ENCODE assay signal across 15 cellular contexts in the genomic region with DNA sequence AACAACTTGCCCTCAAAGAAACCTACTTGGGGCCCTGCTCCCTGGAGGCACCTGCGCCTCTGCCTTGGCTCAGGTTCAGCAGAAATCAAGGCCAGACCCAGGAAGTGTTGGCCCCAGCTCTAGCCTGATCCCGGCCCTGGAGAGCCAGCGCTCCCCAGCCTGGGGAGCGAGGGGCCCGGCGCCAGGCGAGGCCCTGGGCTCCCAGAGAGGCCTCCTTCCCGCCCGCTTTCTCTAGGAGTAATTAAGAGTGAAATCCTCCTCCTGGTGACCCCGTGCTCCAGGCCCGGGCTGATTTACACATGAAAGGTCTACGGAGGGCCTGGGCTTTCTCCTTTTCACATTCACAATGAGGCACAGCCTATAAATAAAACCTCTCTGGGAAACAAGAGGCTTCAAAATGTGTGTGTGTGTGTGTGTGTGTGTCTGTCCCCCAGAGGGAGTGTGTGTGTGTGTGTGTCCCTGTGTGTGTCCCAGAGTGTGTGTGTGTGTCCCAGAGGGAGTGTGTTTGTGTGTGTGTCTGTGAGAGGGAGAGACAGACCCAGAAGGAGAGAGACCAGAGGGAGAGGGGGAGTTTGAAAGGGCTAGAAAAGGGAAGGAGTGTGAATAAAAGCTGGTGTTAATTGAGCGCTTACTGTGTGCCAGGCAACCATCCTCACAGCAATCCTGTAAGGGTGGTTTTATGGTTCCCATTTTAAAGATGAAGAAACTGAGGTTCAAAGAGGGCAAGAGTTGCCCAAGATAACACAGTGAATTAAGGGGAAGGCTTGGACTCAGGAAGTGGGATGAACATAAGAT. TPM values are rescaled to one million over a fixed set of nuclear protein-coding genes. Genes with fewer than 3 reads are reported as not detected.
DNase-seq lines count a peak whose midpoint lies in the region; ATAC-seq, FAIRE-seq and TF ChIP-seq lines count a peak whose summit lies in the region.
"Had no signal": no experiment of that assay in that cellular context is flagged by ENCODE, and none has a peak within 500 bp of the region (broad histone marks: within the 10 kb centered on the region; RNA-seq: fewer than 3 reads in every experiment).

No MANE protein-coding gene starts in this region.

- ATAC-seq in HG02938 (IDR thresholded peaks at IDR 0.05; ENCODE audit: unreplicated experiment): no peak
- ATAC-seq: left lobe of liver had no signal

- FAIRE-seq in keratinocyte (lab: Jason Lieb, UNC) (no peak), small intestine (lab: Jason Lieb, UNC) (no peak)
- FAIRE-seq: GM18507 had no signal

- H3K4me1 Mint-ChIP-seq in activated naive CD4-positive, alpha-beta T cell treated with anti-CD3 and anti-CD28 coated beads, Interleukin-2, amount 10 ng/mL, durations not matched to agents 7 days and 5 days: no peaks in the 10 kb centered on the region

- peak overlapping the region; percentile 49 for H2AFZ ChIP-seq in keratinocyte (ENCODE audit: control insufficient read depth, low read length)

- no peaks in the 10 kb centered on the region for H4K20me1 ChIP-seq in keratinocyte (ENCODE audit: control insufficient read depth, extremely low read depth, insufficient read depth, low read length)

- no peaks in the 10 kb centered on the region for H3K36me3 ChIP-seq in keratinocyte (ENCODE audit: control insufficient read depth in 2 of 2, extremely low read depth in 1 of 2, insufficient read depth in 2 of 2, low read length in 2 of 2)
- H3K36me3 ChIP-seq in small intestine (ENCODE audit: control insufficient read depth in 2 of 2, insufficient read depth in 2 of 2, low read length in 2 of 2): no peaks in the 10 kb centered on the region
- H3K36me3 ChIP-seq: brain microvascular endothelial cell had no signal

- dilution Hi-C loops in keratinocyte (cut with MboI; ENCODE audit: extremely low pct_ligation_motif_present, low sequenced_read_pairs): no loop called here

- H3K27ac Mint-ChIP-seq in activated naive CD4-positive, alpha-beta T cell treated with anti-CD3 and anti-CD28 coated beads, Interleukin-2, amount 10 ng/mL, durations not matched to agents 7 days and 5 days: no peak overlapping the region

- WGBS in small intestine, 3 donors: 17 to 42% (median 26%) methylated on average over 13 of the region's 13 CpGs

- H3K79me2 ChIP-seq in keratinocyte (ENCODE audit: control insufficient read depth, insufficient read depth, low read length): no peaks in the 10 kb centered on the region

- no peaks in the 10 kb centered on the region for H3K9me3 Mint-ChIP-seq in activated naive CD4-positive, alpha-beta T cell treated with anti-CD3 and anti-CD28 coated beads, Interleukin-2, amount 10 ng/mL, durations not matched to agents 7 days and 5 days

- H3K9me3 ChIP-seq in keratinocyte (ENCODE audit: control insufficient read depth, low read depth, low read length): no peaks in the 10 kb centered on the region
- H3K9me3 ChIP-seq in small intestine (ENCODE audit: control insufficient read depth, low read depth): no peaks in the 10 kb centered on the region

- H3K4me3 Mint-ChIP-seq in activated naive CD4-positive, alpha-beta T cell treated with anti-CD3 and anti-CD28 coated beads, Interleukin-2, amount 10 ng/mL, durations not matched to agents 7 days and 5 days: no peak overlapping the region

- DNase-seq in DMS153 (lab: John Stamatoyannopoulos, UW) (peak; percentile 13), DMS153 treated with DMSO at 0.1 percent for 48 hours (lab: John Stamatoyannopoulos, UW; ENCODE audit: unreplicated experiment) (no peak), ecto neural progenitor cell (ENCODE audit: low spot score) (peak; percentile 88), keratinocyte (ENCODE audit: low read depth, low spot score) (no peak), small intestine (peak; percentile 60), COR-L47 (lab: John Stamatoyannopoulos, UW) (no peak)
- no peak for DNase-seq in activated naive CD4-positive, alpha-beta T cell treated with anti-CD3 and anti-CD28 coated beads, Interleukin-2, amount 10 ng/mL, durations not matched to agents 7 days and 5 days
- DNase-seq: 8988T, brain microvascular endothelial cell, DMS79 treated with DMSO at 0.1 percent for 48 hours, erythroblast, NCI-H1105 had no signal

- H3K27ac ChIP-seq in keratinocyte (ENCODE audit: control insufficient read depth, insufficient read depth, low read length) (no peak overlapping the region), small intestine (ENCODE audit: low read depth in 1 of 2, low read length in 1 of 2) (peak overlapping the region in 1 of 2 donors; percentile 27)
- H3K27ac ChIP-seq: brain microvascular endothelial cell had no signal

- peaks cover 9% of the 10 kb centered on the region for H3K27me3 Mint-ChIP-seq in activated naive CD4-positive, alpha-beta T cell treated with anti-CD3 and anti-CD28 coated beads, Interleukin-2, amount 10 ng/mL, durations not matched to agents 7 days and 5 days

- no peaks in the 10 kb centered on the region for H3K36me3 Mint-ChIP-seq in activated naive CD4-positive, alpha-beta T cell treated with anti-CD3 and anti-CD28 coated beads, Interleukin-2, amount 10 ng/mL, durations not matched to agents 7 days and 5 days

- no peak for TF ChIP-seq CTCF in keratinocyte (optimal IDR thresholded peaks at IDR 0.05 in 1 of 3, IDR thresholded peaks at IDR 0.05 in 1 of 3, conservative IDR thresholded peaks at IDR 0.05 in 1 of 3; ENCODE audit: extremely low read depth in 1 of 3, insufficient read depth in 2 of 3, low read length in 3 of 3)

- H3K4me1 ChIP-seq in keratinocyte (ENCODE audit: control insufficient read depth, extremely low read depth, insufficient read depth, low read length): no peaks in the 10 kb centered on the region
- no peaks in the 10 kb centered on the region for H3K4me1 ChIP-seq in small intestine (ENCODE audit: control insufficient read depth in 2 of 2, insufficient read depth in 1 of 2, low read depth in 1 of 2, low read length in 1 of 2)

- H3K9ac ChIP-seq in keratinocyte (ENCODE audit: control insufficient read depth, extremely low read depth, insufficient read depth, low read length): no peak overlapping the region

- CTCF ChIA-PET in activated naive CD4-positive, alpha-beta T cell treated with anti-CD3 and anti-CD28 coated beads, Interleukin-2, amount 10 ng/mL, durations not matched to agents 7 days and 5 days (lab: Charles Lee): no interaction called here

- H3K27me3 ChIP-seq in keratinocyte (ENCODE audit: control insufficient read depth, extremely low read depth, insufficient read depth, low read length) (no peaks in the 10 kb centered on the region), small intestine (ENCODE audit: control insufficient read depth in 2 of 2, insufficient read depth in 2 of 2, low read length in 2 of 2) (no peaks in the 10 kb centered on the region)
- H3K27me3 ChIP-seq: brain microvascular endothelial cell had no signal

- no peak overlapping the region for H3K4me2 ChIP-seq in keratinocyte (ENCODE audit: control insufficient read depth, extremely low read depth, insufficient read depth, low read depth, low read length)

- H3K4me3 ChIP-seq in keratinocyte (ENCODE audit: control insufficient read depth in 2 of 3, extremely low read depth in 1 of 3, insufficient read depth in 2 of 3, low read depth in 1 of 3, low read length in 3 of 3): no peak overlapping the region
- H3K4me3 ChIP-seq in small intestine (ENCODE audit: low read depth in 1 of 2, low read length in 2 of 2): no peak overlapping the region

- no peaks in the 10 kb centered on the region for H3K9me1 ChIP-seq in keratinocyte (ENCODE audit: control insufficient read depth, extremely low read depth, insufficient read depth, low read length)

RNA-seq across cellular contexts. Expression of a gene that starts 23.8 kb away (rescaled TPM):
- 584 to 976 TPM (median 663 TPM) in 3 replicates for polyA plus RNA-seq in keratinocyte
- polyA plus RNA-seq in keratinocyte (2011; ENCODE audit: low read depth): 206 TPM
- polyA plus RNA-seq in keratinocyte (2011; cell fraction: cytosol; rRNA removed): 447 and 487 TPM in 2 replicates
- 810 and 833 TPM in 2 replicates for polyA plus RNA-seq in keratinocyte (2011; cell fraction: nucleus; rRNA removed)
- polyA plus RNA-seq in keratinocyte (2012; ENCODE audit: low replicate concordance): 607 and 624 TPM in 2 replicates
- 243 to 392 TPM (median 319 TPM) in 3 replicates for polyA minus RNA-seq in keratinocyte
- 450 TPM for polyA minus RNA-seq in keratinocyte (2011; cell fraction: cytosol; rRNA and poly(A)+ RNA removed)
- polyA minus RNA-seq in keratinocyte (2011; cell fraction: nucleus; rRNA and poly(A)+ RNA removed): 189 and 227 TPM in 2 replicates
- 1,000 to 10,000 TPM; 1,220 to 1,784 (median 1,572) TPM for polyA plus RNA-seq in small intestine

RNA-seq across cellular contexts. Expression of a gene that starts 32.1 kb away (rescaled TPM):
- polyA plus RNA-seq in keratinocyte (37.3 to 71.1 TPM (median 46.7 TPM) in 3 replicates), small intestine (10 to 100 TPM; 29.5 to 36.6 (median 35.3) TPM)
- 41.6 TPM for polyA plus RNA-seq in keratinocyte (2011; ENCODE audit: low read depth)
- polyA plus RNA-seq in keratinocyte (2011; cell fraction: cytosol; rRNA removed): 44.6 and 82.5 TPM in 2 replicates
- polyA plus RNA-seq in keratinocyte (2011; cell fraction: nucleus; rRNA removed): 16.5 and 23.3 TPM in 2 replicates
- polyA plus RNA-seq in keratinocyte (2012; ENCODE audit: low replicate concordance): 51.1 and 90.3 TPM in 2 replicates
- polyA minus RNA-seq in keratinocyte: 1.9 to 18.9 TPM (median 10.4 TPM) in 3 replicates
- polyA minus RNA-seq in keratinocyte (2011; cell fraction: cytosol; rRNA and poly(A)+ RNA removed): 24.0 TPM
- 5.1 and 6.7 TPM in 2 replicates for polyA minus RNA-seq in keratinocyte (2011; cell fraction: nucleus; rRNA and poly(A)+ RNA removed)

RNA-seq across cellular contexts. Expression of a gene that starts 32.1 kb away (rescaled TPM):
- 14.7 to 22.4 TPM (median 19.2 TPM) in 3 replicates for polyA plus RNA-seq in keratinocyte
- 10.1 TPM for polyA plus RNA-seq in keratinocyte (2011; ENCODE audit: low read depth)
- 14.1 and 22.7 TPM in 2 replicates for polyA plus RNA-seq in keratinocyte (2011; cell fraction: cytosol; rRNA removed)
- 14.3 and 19.4 TPM in 2 replicates for polyA plus RNA-seq in keratinocyte (2011; cell fraction: nucleus; rRNA removed)
- 10.9 and 12.7 TPM in 2 replicates for polyA plus RNA-seq in keratinocyte (2012; ENCODE audit: low replicate concordance)
- polyA minus RNA-seq in keratinocyte: 12.0 to 41.1 TPM (median 14.0 TPM) in 3 replicates
- polyA minus RNA-seq in keratinocyte (2011; cell fraction: cytosol; rRNA and poly(A)+ RNA removed): 10.4 TPM
- 5.2 and 14.7 TPM in 2 replicates for polyA minus RNA-seq in keratinocyte (2011; cell fraction: nucleus; rRNA and poly(A)+ RNA removed)
- polyA plus RNA-seq in small intestine: 10 to 100 TPM; 13.8 to 20.1 (median 16.3) TPM

RNA-seq across cellular contexts. Expression of a gene that starts 45.1 kb away (rescaled TPM):
- polyA plus RNA-seq in keratinocyte (not detected in 3 replicates), small intestine (10 to 100 TPM in 1 of 3 donors, under 1 TPM in 2; 0.54 to 10.8 (median 0.67) TPM)
- polyA plus RNA-seq in keratinocyte (2011; ENCODE audit: low read depth): not detected
- polyA plus RNA-seq in keratinocyte (2011; cell fraction: cytosol; rRNA removed): not detected in 2 replicates
- polyA plus RNA-seq in keratinocyte (2011; cell fraction: nucleus; rRNA removed): not detected in 2 replicates
- 0.10 TPM in 1 of 2 replicates, not detected in the other for polyA plus RNA-seq in keratinocyte (2012; ENCODE audit: low replicate concordance)
- polyA minus RNA-seq in keratinocyte: not detected in 3 replicates
- not detected for polyA minus RNA-seq in keratinocyte (2011; cell fraction: cytosol; rRNA and poly(A)+ RNA removed)
- not detected in 2 replicates for polyA minus RNA-seq in keratinocyte (2011; cell fraction: nucleus; rRNA and poly(A)+ RNA removed)

RNA-seq across cellular contexts. Expression of a gene that starts 55.5 kb away (rescaled TPM):
- polyA plus RNA-seq in keratinocyte (108 to 175 TPM (median 159 TPM) in 3 replicates), small intestine (100 to 1,000 TPM in 2 of 3 donors, 10 to 100 TPM in 1; 96.6 to 136 (median 109) TPM)
- 143 TPM for polyA plus RNA-seq in keratinocyte (2011; ENCODE audit: low read depth)
- 131 and 134 TPM in 2 replicates for polyA plus RNA-seq in keratinocyte (2011; cell fraction: cytosol; rRNA removed)
- polyA plus RNA-seq in keratinocyte (2011; cell fraction: nucleus; rRNA removed): 91.1 and 124 TPM in 2 replicates
- 145 and 189 TPM in 2 replicates for polyA plus RNA-seq in keratinocyte (2012; ENCODE audit: low replicate concordance)
- polyA minus RNA-seq in keratinocyte: 41.8 to 67.7 TPM (median 43.1 TPM) in 3 replicates
- 142 TPM for polyA minus RNA-seq in keratinocyte (2011; cell fraction: cytosol; rRNA and poly(A)+ RNA removed)
- 18.4 and 23.5 TPM in 2 replicates for polyA minus RNA-seq in keratinocyte (2011; cell fraction: nucleus; rRNA and poly(A)+ RNA removed)

Comparison
In these comparisons a context has a peak if more than half of its experiments do, and no peak if none do; other contexts are left out.
1. DNase-seq: peak in DMS153 (single experiment), ecto neural progenitor cell (single experiment) and small intestine (single experiment); none in DMS153 treated with DMSO at 0.1 percent for 48 hours (single experiment), keratinocyte (single experiment), activated naive CD4-positive, alpha-beta T cell treated with anti-CD3 and anti-CD28 coated beads, Interleukin-2, amount 10 ng/mL, durations not matched to agents 7 days and 5 days (single experiment) and COR-L47 (single experiment).